In genomic region chr17:30137158-30137557, GRCh38 we compare ENCODE assay signal across 17 cellular contexts. TPM values are rescaled to one million over a fixed set of nuclear protein-coding genes. Genes with fewer than 3 reads are reported as not detected.
DNase-seq lines count a peak whose midpoint lies in the region; ATAC-seq, FAIRE-seq and TF ChIP-seq lines count a peak whose summit lies in the region.
"Had no signal": no experiment of that assay in that cellular context is flagged by ENCODE, and none has a peak within 500 bp of the region (broad histone marks: within the 10 kb centered on the region; RNA-seq: fewer than 3 reads in every experiment).

No MANE protein-coding gene starts in this region.

- H3K27ac ChIP-seq in A549, result no peak overlapping the region
- no peak overlapping the region for H3K27ac ChIP-seq in CD4-positive, alpha-beta memory T cell (ENCODE audit: low read depth, low read length)
- H3K27ac ChIP-seq: C4-2B, GM23248 had no signal

- TF ChIP-seq RAD21 in A549 (conservative IDR thresholded peaks at IDR 0.05 in 1 of 2, IDR thresholded peaks at IDR 0.05 in 1 of 2), result no peak

- no peak for TF ChIP-seq EP300 in A549 (IDR thresholded peaks at IDR 0.05)

- H3K27me3 Mint-ChIP-seq in CD4-positive, alpha-beta memory T cell, result no peaks in the 10 kb centered on the region
- H3K27me3 Mint-ChIP-seq: CD8-positive, alpha-beta memory T cell had no signal

- H3K4me1 Mint-ChIP-seq in CD4-positive, alpha-beta memory T cell, result peaks cover 22 to 28% (median 24%) of the 10 kb centered on the region in 4 donors

- ATAC-seq in A549, result peak in 1 of 2 experiments; percentile 29; a peak in 2 of 6 replicates
- no peak for ATAC-seq in GM18502 (IDR thresholded peaks at IDR 0.05; ENCODE audit: poor library complexity, unreplicated experiment)
- no peak for ATAC-seq in GM21381 (IDR thresholded peaks at IDR 0.05; ENCODE audit: unreplicated experiment)

- no peak overlapping the region for H3K4me2 ChIP-seq in A549

- intact Hi-C loops in CD4-positive, alpha-beta memory T cell (cut with micrococcal nuclease), result no loop called here

- POLR2A ChIA-PET in A549 (lab: Yijun Ruan, JAX), result interaction anchor here (0.7 kb wide), 1 partner anchor 57 kb away, joined by 3 read pairs; no protein-coding TSS in a partner anchor
- POLR2A ChIA-PET in CD4-positive, alpha-beta memory T cell (lab: Charles Lee; ENCODE audit: partially characterized antibody), result interaction anchor here (0.6 kb wide), 1 partner anchor 136 kb away, joined by 3 read pairs; no protein-coding TSS in a partner anchor

- WGBS in A549 (ENCODE audit: missing lambda C conversion rate), result 79% methylated on average over 3 of the region's 3 CpGs

- H3K4me3 Mint-ChIP-seq in CD4-positive, alpha-beta memory T cell, result peak overlapping the region in 1 of 8 donors; percentile 6
- H3K4me3 Mint-ChIP-seq: CD8-positive, alpha-beta memory T cell had no signal

- no peaks in the 10 kb centered on the region for H3K9me3 Mint-ChIP-seq in CD4-positive, alpha-beta memory T cell
- H3K9me3 Mint-ChIP-seq: CD8-positive, alpha-beta memory T cell had no signal

- 0 out of 3 replicates have a peak, but pooled peaks cover 4% of the 10 kb centered on the region for H3K4me1 ChIP-seq in A549
- no peaks in the 10 kb centered on the region for H3K4me1 ChIP-seq in CD4-positive, alpha-beta memory T cell (ENCODE audit: insufficient read depth, low read length)

- FAIRE-seq in A549 (lab: Jason Lieb, UNC), result peak; percentile 32
- FAIRE-seq: G401.6, GM12892 had no signal

- H3K36me3 Mint-ChIP-seq in CD4-positive, alpha-beta memory T cell, result peaks cover 17 to 21% of the 10 kb centered on the region in 2 donors

- H3K9me3 ChIP-seq in A549, result no peaks in the 10 kb centered on the region
- no peaks in the 10 kb centered on the region for H3K9me3 ChIP-seq in CD4-positive, alpha-beta memory T cell (ENCODE audit: control insufficient read depth in 1 of 2, low read length in 2 of 2)
- H3K9me3 ChIP-seq: HAP-1 had no signal

- no peak for TF ChIP-seq CTCF in A549 (IDR thresholded peaks at IDR 0.05)

- peak overlapping the region in 5 of 7 donors; percentile 13 to 30 (median 19) for H3K27ac Mint-ChIP-seq in CD4-positive, alpha-beta memory T cell

- DNase-seq in A549 (ENCODE audit: low read depth in 1 of 2, low spot score in 1 of 2), result no peak
- DNase-seq in CD4-positive, alpha-beta memory T cell, result no peak
- DNase-seq in OCI-M1 (lab: John Stamatoyannopoulos, UW), result peak; percentile 31
- DNase-seq in erythroblast (lab: John Stamatoyannopoulos, UW), result peak; percentile 35 to 43
- DNase-seq in T-helper 9 cell, result no peak
- DNase-seq: AML-193; CD8-positive, alpha-beta memory T cell; COR-L47; DMS 273 treated with DMSO at 0.1 percent for 48 hours; DMS53; GM23248 had no signal

- TF ChIP-seq POLR2A in A549 (IDR thresholded peaks at IDR 0.05; ENCODE audit: low read length), result no peak
- TF ChIP-seq POLR2A in erythroblast (IDR thresholded peaks at IDR 0.05; ENCODE audit: low read length), result no peak

- H3K4me3 ChIP-seq in A549, result no peak overlapping the region
- no peak overlapping the region for H3K4me3 ChIP-seq in CD4-positive, alpha-beta memory T cell (ENCODE audit: low read length in 2 of 2)
- H3K4me3 ChIP-seq: GM23248, HAP-1 had no signal

- no peaks in the 10 kb centered on the region for H3K36me3 ChIP-seq in CD4-positive, alpha-beta memory T cell (ENCODE audit: insufficient read depth, low read length)

- CTCF ChIA-PET in A549 (lab: Yijun Ruan, JAX), result no interaction called here
- CTCF ChIA-PET in CD4-positive, alpha-beta memory T cell (lab: Charles Lee; ENCODE audit: partially characterized antibody), result interaction anchor here (1.6 kb wide), 1 partner anchor 199 kb away, joined by 6 read pairs; no protein-coding TSS in a partner anchor

- no peaks in the 10 kb centered on the region for H3K27me3 ChIP-seq in CD4-positive, alpha-beta memory T cell (ENCODE audit: insufficient read depth, low read length)

TF ChIP-seq in A549, 52 proteins besides CTCF, POLR2A, EP300 and RAD21:
- TF ChIP-seq HOXB13 (CRISPR knock-in tag; IDR thresholded peaks at IDR 0.05; ENCODE audit: low read depth), result no peak
TF ChIP-seq in A549: peak in this region for 0.

RNA-seq across cellular contexts. Expression of gene NSRP1, which starts 20.5 kb away (rescaled TPM):
- polyA plus RNA-seq in A549 (2011; rRNA removed) (25.2 and 30.9 TPM in 2 replicates), A549 (2017; fragmentation: RNase III; extraction: RNeasy Plus Mini Kit Qiagen cat#74134 plus additional on column Dnase treatment) (39.6 to 41.1 TPM (median 39.6 TPM) in 3 replicates)
- polyA plus RNA-seq in A549 (2012; cell fraction: cytosol; rRNA removed), result 17.1 and 21.7 TPM in 2 replicates
- polyA plus RNA-seq in A549 (2012; cell fraction: nucleus; rRNA removed), result 9.0 and 13.0 TPM in 2 replicates
- polyA minus RNA-seq in A549 (2011; rRNA and poly(A)+ RNA removed), result 11.8 and 13.9 TPM in 2 replicates
- 10 to 100 TPM; 31.5 to 32.2 TPM for total RNA-seq in CD4-positive, alpha-beta memory T cell
- polyA plus RNA-seq in CD4-positive, alpha-beta memory T cell, result 10 to 100 TPM; 12.1 to 39.9 TPM

Comparison
In these comparisons a context has a peak if more than half of its experiments do, and no peak if none do; other contexts are left out.
1. DNase-seq: peak in OCI-M1 (single experiment) and erythroblast (2 of 2); none in A549 (0 of 2), CD4-positive, alpha-beta memory T cell (0 of 5) and T-helper 9 cell (single experiment).